ENCODE assay signal across 16 cellular contexts in genomic region chr16:88010971-88011483, GRCh38.
"Had no signal": no experiment of that assay in that cellular context is flagged by ENCODE, and none has a peak within 500 bp of the region (broad histone marks: within the 10 kb centered on the region; RNA-seq: fewer than 3 reads in every experiment).

No MANE protein-coding gene starts in this region.

- H3K9me3 Mint-ChIP-seq: mesothelial cell of epicardium; natural killer cell treated with Interleukin-12 subunit alpha and Interleukin-12 subunit beta and Interleukin-15 and Interleukin-18, amount 100 ng/mL, for 72 hours had no signal

- ATAC-seq: heart left ventricle; left lobe of liver; natural killer cell treated with Interleukin-12 subunit alpha and Interleukin-12 subunit beta and Interleukin-15 and Interleukin-18, amount 100 ng/mL, for 72 hours; upper lobe of right lung had no signal

- DNase-seq: activated CD4-positive, CD25-positive, alpha-beta regulatory T cell treated with anti-CD3 and anti-CD28 coated beads, Interleukin-2, amount 50 U/mL, for 72 hours; activated naive CD4-positive, alpha-beta T cell treated with Interleukin-2 at 50 U/mL for 16 hours; activated T-cell treated with anti-CD3 and anti-CD28 coated beads, Interleukin-2, amount 50 U/mL, for 48 hours; heart left ventricle; spleen; stimulated activated CD4-positive, alpha-beta T cell treated with anti-CD3 and anti-CD28 coated beads, Interleukin-4, amount 100 ng/mL, for 1 hour; stimulated activated naive CD4-positive, alpha-beta T cell treated with Interleukin-2 at 50 U/mL for 16 hours; T1000; upper lobe of right lung had no signal

- FAIRE-seq: endometrium, keratinocyte had no signal

- H3K4me3 ChIP-seq: heart left ventricle, lung, SJSA1, spleen, upper lobe of right lung had no signal

- H3K4me3 Mint-ChIP-seq: mesothelial cell of epicardium; natural killer cell treated with Interleukin-12 subunit alpha and Interleukin-12 subunit beta and Interleukin-15 and Interleukin-18, amount 100 ng/mL, for 72 hours had no signal

- H3K36me3 Mint-ChIP-seq: natural killer cell treated with Interleukin-12 subunit alpha and Interleukin-12 subunit beta and Interleukin-15 and Interleukin-18, amount 100 ng/mL, for 72 hours had no signal

- H3K27ac Mint-ChIP-seq: mesothelial cell of epicardium; natural killer cell treated with Interleukin-12 subunit alpha and Interleukin-12 subunit beta and Interleukin-15 and Interleukin-18, amount 100 ng/mL, for 72 hours had no signal

- H3K27me3 Mint-ChIP-seq: natural killer cell treated with Interleukin-12 subunit alpha and Interleukin-12 subunit beta and Interleukin-15 and Interleukin-18, amount 100 ng/mL, for 72 hours had no signal

- H3K9me3 ChIP-seq: heart left ventricle, SJSA1, spleen, upper lobe of right lung had no signal

- H3K27me3 ChIP-seq: heart left ventricle, SJSA1, spleen, upper lobe of right lung had no signal

- H3K4me1 ChIP-seq: upper lobe of right lung had no signal

- H3K27ac ChIP-seq: heart left ventricle, SJSA1, spleen, upper lobe of right lung had no signal
